22 cellular contexts compared by ENCODE assay signal in genomic region chr11:77205467-77206263, GRCh38.
DNase-seq lines count a peak whose midpoint lies in the region; ATAC-seq and TF ChIP-seq lines count a peak whose summit lies in the region.
"Had no signal": no experiment of that assay in that cellular context is flagged by ENCODE, and none has a peak within 500 bp of the region (broad histone marks: within the 10 kb centered on the region; RNA-seq: fewer than 3 reads in every experiment).

No MANE protein-coding gene starts in this region.

- H3K27me3 Mint-ChIP-seq in activated B cell treated with CpG ODN at 0.5 μM for 24 hours, result peaks cover 3% of the 10 kb centered on the region
- H3K27me3 Mint-ChIP-seq in osteocyte (ENCODE audit: unreplicated experiment), result no peaks in the 10 kb centered on the region
- H3K27me3 Mint-ChIP-seq: activated T-helper 17 cell treated with anti-CD3 and anti-CD28 coated beads, Interleukin-2, amount 50 U/mL, for 72 hours; CD4-positive, alpha-beta memory T cell; naive thymus-derived CD8-positive, alpha-beta T cell had no signal

- ATAC-seq in activated B cell treated with CpG ODN at 0.5 μM for 24 hours (ENCODE audit: low read depth), result no peak
- ATAC-seq: activated naive CD4-positive, alpha-beta T cell treated with anti-CD3 and anti-CD28 coated beads, Interleukin-2, amount 50 U/mL, for 72 hours; activated T-helper 17 cell treated with anti-CD3 and anti-CD28 coated beads, Interleukin-2, amount 50 U/mL, for 72 hours; gastroesophageal sphincter; naive thymus-derived CD8-positive, alpha-beta T cell; pancreas; stimulated activated effector memory CD8-positive, alpha-beta T cell treated with anti-CD3 and anti-CD28 coated beads, Interleukin-12 subunit alpha, Interleukin-12 subunit beta, amount 100 ng/mL, for 72 hours had no signal

- CTCF ChIA-PET in activated B cell treated with CpG ODN at 0.5 μM for 24 hours (lab: Charles Lee), result no interaction called here

- intact Hi-C loops in activated B cell treated with CpG ODN at 0.5 μM for 24 hours (cut with micrococcal nuclease), result no loop called here

- no peaks in the 10 kb centered on the region for H3K36me3 Mint-ChIP-seq in activated B cell treated with CpG ODN at 0.5 μM for 24 hours (ENCODE audit: low read depth)
- H3K36me3 Mint-ChIP-seq in osteocyte (ENCODE audit: unreplicated experiment), result no peaks in the 10 kb centered on the region
- H3K36me3 Mint-ChIP-seq: activated naive CD4-positive, alpha-beta T cell treated with anti-CD3 and anti-CD28 coated beads, Interleukin-2, amount 50 U/mL, for 72 hours; CD4-positive, alpha-beta memory T cell; naive thymus-derived CD8-positive, alpha-beta T cell; stimulated activated effector memory CD8-positive, alpha-beta T cell treated with anti-CD3 and anti-CD28 coated beads, Interleukin-12 subunit alpha, Interleukin-12 subunit beta, amount 100 ng/mL, for 72 hours had no signal

- H3K4me3 Mint-ChIP-seq in activated B cell treated with CpG ODN at 0.5 μM for 24 hours (no peak overlapping the region), osteocyte (ENCODE audit: unreplicated experiment) (no peak overlapping the region)
- H3K4me3 Mint-ChIP-seq: activated T-helper 17 cell treated with anti-CD3 and anti-CD28 coated beads, Interleukin-2, amount 50 U/mL, for 72 hours; CD4-positive, alpha-beta memory T cell; naive thymus-derived CD8-positive, alpha-beta T cell; stimulated activated effector memory CD8-positive, alpha-beta T cell treated with anti-CD3 and anti-CD28 coated beads, Interleukin-12 subunit alpha, Interleukin-12 subunit beta, amount 100 ng/mL, for 72 hours; T-helper 1 cell treated with Interleukin-12 subunit alpha and Interleukin-12 subunit beta and Interleukin-4 antibody, amounts not matched to agents 30 μg/mL and 1 μg/mL, for 36 hours had no signal

- POLR2A ChIA-PET in activated B cell treated with CpG ODN at 0.5 μM for 24 hours (lab: Charles Lee), result no interaction called here

- H3K4me1 Mint-ChIP-seq in activated B cell treated with CpG ODN at 0.5 μM for 24 hours, result no peaks in the 10 kb centered on the region
- no peaks in the 10 kb centered on the region for H3K4me1 Mint-ChIP-seq in osteocyte (ENCODE audit: unreplicated experiment)
- H3K4me1 Mint-ChIP-seq: activated T-helper 17 cell treated with anti-CD3 and anti-CD28 coated beads, Interleukin-2, amount 50 U/mL, for 72 hours; CD4-positive, alpha-beta memory T cell had no signal

- no peak for TF ChIP-seq CTCF in activated B cell treated with CpG ODN at 0.5 μM for 24 hours (IDR thresholded peaks at IDR 0.05)
- TF ChIP-seq CTCF in osteocyte (IDR thresholded peaks at IDR 0.05), result no peak

- DNase-seq in activated CD4-positive, CD25-positive, alpha-beta regulatory T cell treated with anti-CD3 and anti-CD28 coated beads, Interleukin-2, amount 50 U/mL, for 72 hours, result peak; percentile 17
- DNase-seq in activated CD4-positive, CD25-positive, alpha-beta regulatory T cell (lab: John Stamatoyannopoulos, UW), result no peak
- DNase-seq in 8988T (peak; percentile 16), activated B cell treated with CpG ODN at 0.5 μM for 24 hours (peak; percentile 10), osteocyte (ENCODE audit: extremely low spot score, unreplicated experiment) (peak; percentile 82), NCI-H187 treated with DMSO at 0.1 percent for 48 hours (lab: John Stamatoyannopoulos, UW) (no peak), NCI-H748 (lab: John Stamatoyannopoulos, UW; ENCODE audit: unreplicated experiment) (no peak), UCSD-AML1 (lab: John Stamatoyannopoulos, UW; ENCODE audit: unreplicated experiment) (no peak)
- DNase-seq: activated CD4-positive, alpha-beta T cell treated with anti-CD3 and anti-CD28 coated beads for 48 hours; CD4-positive, alpha-beta memory T cell; central memory CD4-positive, alpha-beta T cell; NCI-H1417 treated with DMSO at 0.1 percent for 48 hours; NCI-H345; NCI-H774; stimulated activated CD4-positive, alpha-beta T cell treated with anti-CD3 and anti-CD28 coated beads, Interleukin-4, amount 100 ng/mL, for 1 hour had no signal

- H3K9me3 Mint-ChIP-seq in activated B cell treated with CpG ODN at 0.5 μM for 24 hours, result no peaks in the 10 kb centered on the region
- H3K9me3 Mint-ChIP-seq in osteocyte (ENCODE audit: unreplicated experiment), result no peaks in the 10 kb centered on the region
- H3K9me3 Mint-ChIP-seq: activated naive CD4-positive, alpha-beta T cell treated with anti-CD3 and anti-CD28 coated beads, Interleukin-2, amount 50 U/mL, for 72 hours; activated T-helper 17 cell treated with anti-CD3 and anti-CD28 coated beads, Interleukin-2, amount 50 U/mL, for 72 hours; naive thymus-derived CD8-positive, alpha-beta T cell; stimulated activated effector memory CD8-positive, alpha-beta T cell treated with anti-CD3 and anti-CD28 coated beads, Interleukin-12 subunit alpha, Interleukin-12 subunit beta, amount 100 ng/mL, for 72 hours; T-helper 1 cell treated with Interleukin-12 subunit alpha and Interleukin-12 subunit beta and Interleukin-4 antibody, amounts not matched to agents 30 μg/mL and 1 μg/mL, for 36 hours had no signal

- H3K27ac Mint-ChIP-seq in activated B cell treated with CpG ODN at 0.5 μM for 24 hours (no peak overlapping the region), osteocyte (ENCODE audit: unreplicated experiment) (no peak overlapping the region)
- H3K27ac Mint-ChIP-seq: activated T-helper 17 cell treated with anti-CD3 and anti-CD28 coated beads, Interleukin-2, amount 50 U/mL, for 72 hours; CD4-positive, alpha-beta memory T cell; naive thymus-derived CD8-positive, alpha-beta T cell; T-helper 1 cell treated with Interleukin-12 subunit alpha and Interleukin-12 subunit beta and Interleukin-4 antibody, amounts not matched to agents 30 μg/mL and 1 μg/mL, for 36 hours had no signal

Comparison
In these comparisons a context has a peak if more than half of its experiments do, and no peak if none do; other contexts are left out.
1. DNase-seq: peak in activated CD4-positive, CD25-positive, alpha-beta regulatory T cell treated with anti-CD3 and anti-CD28 coated beads, Interleukin-2, amount 50 U/mL, for 72 hours (single experiment), 8988T (single experiment), activated B cell treated with CpG ODN at 0.5 μM for 24 hours (single experiment) and osteocyte (single experiment); none in activated CD4-positive, CD25-positive, alpha-beta regulatory T cell (0 of 4), NCI-H187 treated with DMSO at 0.1 percent for 48 hours (single experiment), NCI-H748 (single experiment) and UCSD-AML1 (single experiment).